In the genomic region with DNA sequence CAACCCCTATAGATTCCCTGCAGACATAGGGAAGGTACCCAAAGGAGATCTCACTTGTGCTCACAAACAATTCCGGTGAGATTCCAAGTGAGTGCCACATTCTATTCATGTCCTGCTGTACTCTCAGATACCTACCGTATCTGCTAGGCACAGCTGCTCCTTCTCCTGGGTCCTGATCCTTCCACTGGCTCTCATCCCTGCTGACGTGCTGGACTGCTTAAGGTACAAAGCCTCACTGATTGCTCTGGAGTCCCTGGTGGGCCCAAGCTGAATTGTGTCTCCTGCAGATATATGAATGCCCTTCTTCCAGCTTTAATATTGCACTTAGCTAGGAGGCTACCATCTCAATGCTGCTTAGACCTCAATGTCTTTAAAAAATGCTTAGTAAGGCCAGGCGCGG, we compare ENCODE assay signal across 18 cellular contexts. TPM values are rescaled to one million over a fixed set of nuclear protein-coding genes. Genes with fewer than 3 reads are reported as not detected.
DNase-seq lines count a peak whose midpoint lies in the region; ATAC-seq and TF ChIP-seq lines count a peak whose summit lies in the region.
"Had no signal": no experiment of that assay in that cellular context is flagged by ENCODE, and none has a peak within 500 bp of the region (broad histone marks: within the 10 kb centered on the region; RNA-seq: fewer than 3 reads in every experiment).

No MANE protein-coding gene starts in this region.

- H3K9ac ChIP-seq in H9 (ENCODE audit: extremely low read depth, insufficient read length, low read length), result no peak overlapping the region

- no peak overlapping the region for H2BK5ac ChIP-seq in H9 (ENCODE audit: insufficient read length, low read length)

- H4K5ac ChIP-seq in H9 (ENCODE audit: insufficient read length, low read depth, low read length), result no peak overlapping the region

- intact Hi-C loops in tibial artery (cut with DNase I; ENCODE audit: low total_unique reads) (no loop called here), thyroid gland (cut with DNase I) (no loop called here)

- peaks cover 0 to 23% (median 0%) of the 10 kb centered on the region in 4 donors for H3K4me1 ChIP-seq in tibial artery
- H3K4me1 ChIP-seq in thyroid gland, result peaks cover 0 to 3% of the 10 kb centered on the region in 2 donors
- no peaks in the 10 kb centered on the region for H3K4me1 ChIP-seq in H9 (ENCODE audit: insufficient read depth, low read length)

- no peak overlapping the region for H2AFZ ChIP-seq in H9 (ENCODE audit: low read length)

- H3K4ac ChIP-seq in H9 (ENCODE audit: low read depth, low read length), result no peak overlapping the region

- no peak overlapping the region for H3K27ac ChIP-seq in tibial artery
- H3K27ac ChIP-seq in thyroid gland, result no peak overlapping the region
- H3K27ac ChIP-seq in H9 (ENCODE audit: insufficient read length, low read depth, low read length), result no peak overlapping the region
- H3K27ac ChIP-seq: RWPE1 had no signal

- H3K4me3 Mint-ChIP-seq in HFFc6 (peak overlapping the region; percentile 46), neural crest cell (peak overlapping the region; percentile 22), H9 (no peak overlapping the region)
- H3K4me3 Mint-ChIP-seq: CD14-positive monocyte had no signal

- peak overlapping the region; percentile 71 to 77 for H3K4me3 ChIP-seq in tibial artery
- no peak overlapping the region for H3K4me3 ChIP-seq in thyroid gland (replicated peaks in 1 of 3)
- H3K4me3 ChIP-seq: HAP-1 had no signal

- H3K27ac Mint-ChIP-seq in HFFc6, result no peak overlapping the region
- no peak overlapping the region for H3K27ac Mint-ChIP-seq in neural crest cell (ENCODE audit: unreplicated experiment)
- H3K27ac Mint-ChIP-seq in H9, result no peak overlapping the region
- H3K27ac Mint-ChIP-seq: CD14-positive monocyte had no signal

- H3K56ac ChIP-seq in H9 (ENCODE audit: insufficient read length, low read depth, low read length), result no peak overlapping the region

- peaks cover 4% of the 10 kb centered on the region for H3K23me2 ChIP-seq in H9 (ENCODE audit: insufficient read length, low read depth, low read length, poor library complexity, severe bottlenecking)

- no peak overlapping the region for H2AK5ac ChIP-seq in H9 (ENCODE audit: insufficient read length, low read length)

- H4K91ac ChIP-seq in H9 (ENCODE audit: insufficient read length, low read depth, low read length), result no peak overlapping the region

- H3K79me1 ChIP-seq in H9 (ENCODE audit: insufficient read depth, low read depth, low read length, poor library complexity, severe bottlenecking), result no peaks in the 10 kb centered on the region

- no peak for TF ChIP-seq POLR2A in thyroid gland (IDR thresholded peaks at IDR 0.05)

- WGBS in thyroid gland, 2 donors, result 97 to 100% methylated on average over 1 to 5 of the region's 5 CpGs
- no CpG with 5 or more reads among the region's 5 CpGs for WGBS in H9 (ENCODE audit: extremely low coverage, insufficient read length, low lambda C conversion rate)

- H3K27me3 ChIP-seq in tibial artery, result no peaks in the 10 kb centered on the region
- H3K27me3 ChIP-seq in thyroid gland, result no peaks in the 10 kb centered on the region
- no peaks in the 10 kb centered on the region for H3K27me3 ChIP-seq in H9 (ENCODE audit: insufficient read depth, low read length)

- H3T11ph ChIP-seq in H9 (ENCODE audit: low read length), result no peak overlapping the region

- no peak overlapping the region for H3K18ac ChIP-seq in H9 (ENCODE audit: insufficient read length, low read depth, low read length)

- no peak overlapping the region for H4K8ac ChIP-seq in H9 (replicated peaks; ENCODE audit: insufficient read length, low read depth, low read length)

- no peak overlapping the region for H3K23ac ChIP-seq in H9 (ENCODE audit: insufficient read length, low read depth, low read length)

- H3K36me3 Mint-ChIP-seq in HFFc6 (ENCODE audit: low read depth) (peaks cover 5% of the 10 kb centered on the region; the same call in 1 of the 2 replicates), neural crest cell (ENCODE audit: low read depth) (peaks cover 3% of the 10 kb centered on the region), H9 (ENCODE audit: insufficient read depth in 1 of 3, low read depth in 3 of 3) (no peaks in the 10 kb centered on the region)
- H3K36me3 Mint-ChIP-seq: CD14-positive monocyte had no signal

- no peaks in the 10 kb centered on the region for H3K36me3 ChIP-seq in tibial artery
- no peaks in the 10 kb centered on the region for H3K36me3 ChIP-seq in thyroid gland
- H3K36me3 ChIP-seq: HAP-1 had no signal

- H3K9me3 ChIP-seq in tibial artery, result no peaks in the 10 kb centered on the region
- H3K9me3 ChIP-seq in thyroid gland, result no peaks in the 10 kb centered on the region
- H3K9me3 ChIP-seq in H9 (ENCODE audit: control insufficient read depth, low read depth, low read length), result no peaks in the 10 kb centered on the region
- H3K9me3 ChIP-seq: HAP-1 had no signal

- no peak overlapping the region for H3K14ac ChIP-seq in H9 (ENCODE audit: insufficient read depth, low read length)

- no peak overlapping the region for H2BK20ac ChIP-seq in H9 (ENCODE audit: low read depth, low read length, poor library complexity, severe bottlenecking)

- no peak overlapping the region for H2BK12ac ChIP-seq in H9 (ENCODE audit: insufficient read length, low read depth, low read length)

- DNase-seq in HFFc6, result no peak
- DNase-seq in cerebellar cortex (ENCODE audit: low spot score), result peak; percentile 5
- DNase-seq in neural crest cell (ENCODE audit: low read depth, low spot score), result no peak
- no peak for DNase-seq in tibial artery
- no peak for DNase-seq in thyroid gland
- DNase-seq in NCI-H1930 (lab: John Stamatoyannopoulos, UW), result no peak
- DNase-seq in H9, result no peak
- DNase-seq: DMS79 treated with DMSO at 0.1 percent for 48 hours, Kasumi-1, NCI-H1105, NCI-H1694, OCI-M1, SIG-M5 had no signal

- TF ChIP-seq CTCF in HFFc6 (IDR thresholded peaks at IDR 0.05) (no peak), neural crest cell (conservative IDR thresholded peaks at IDR 0.05) (no peak), tibial artery (IDR thresholded peaks at IDR 0.05) (no peak), thyroid gland (IDR thresholded peaks at IDR 0.05) (no peak), H9 (conservative IDR thresholded peaks at IDR 0.05) (no peak)

- H3K27me3 Mint-ChIP-seq in HFFc6 (ENCODE audit: insufficient read depth) (no peaks in the 10 kb centered on the region), neural crest cell (ENCODE audit: low read depth) (no peaks in the 10 kb centered on the region), H9 (ENCODE audit: low read depth) (no peaks in the 10 kb centered on the region)

- H3K9me3 Mint-ChIP-seq in HFFc6 (no peaks in the 10 kb centered on the region), neural crest cell (no peaks in the 10 kb centered on the region), H9 (peaks cover 0 to 24% of the 10 kb centered on the region in 2 experiments; a peak in 2 of 5 replicates)

- H3K79me2 ChIP-seq in H9 (ENCODE audit: insufficient read depth, low read length), result no peaks in the 10 kb centered on the region

- ATAC-seq in GM19463 (IDR thresholded peaks at IDR 0.05; ENCODE audit: unreplicated experiment), result no peak
- ATAC-seq: SK-N-SH treated with all-trans-retinoic acid at 6 μM for 48 hours had no signal

- no peak overlapping the region for H2BK120ac ChIP-seq in H9 (ENCODE audit: low read depth, low read length, poor library complexity, severe bottlenecking)

- H3K4me2 ChIP-seq in H9 (ENCODE audit: insufficient read depth, insufficient read length, low read length), result no peak overlapping the region

- H2BK15ac ChIP-seq in H9 (ENCODE audit: low read depth, low read length), result no peak overlapping the region

- H4K20me1 ChIP-seq in H9 (ENCODE audit: control insufficient read depth, insufficient read depth, insufficient read length), result no peaks in the 10 kb centered on the region

- peaks cover 34% of the 10 kb centered on the region for H3K4me1 Mint-ChIP-seq in HFFc6 (ENCODE audit: low read depth)
- H3K4me1 Mint-ChIP-seq in neural crest cell, result peaks cover 11% of the 10 kb centered on the region
- peaks cover 6 to 8% of the 10 kb centered on the region in 2 experiments; a peak in 3 of 4 replicates for H3K4me1 Mint-ChIP-seq in H9

RNA-seq across cellular contexts. Expression of gene TCEAL1, which starts 2.4 kb away (rescaled TPM):
- 10 to 100 TPM; 33.4 to 36.8 (median 35.9) TPM for total RNA-seq in HFFc6 (2021; fragmentation: NEBNext Ultra II Directional; extraction: Animal tissue kit (Norgen Biotek cat#: 25700))
- total RNA-seq in neural crest cell (12.2 and 13.0 TPM in 2 replicates), thyroid gland (10 to 100 TPM; 58.2 to 79.0 (median 65.5) TPM), H9 (2021) (3.0 and 4.1 TPM in 2 replicates)

RNA-seq across cellular contexts. Expression of gene TCEAL3, which starts 23.4 kb away (rescaled TPM):
- 10 to 100 TPM; 54.3 to 75.5 (median 62.7) TPM for total RNA-seq in HFFc6 (2021; fragmentation: NEBNext Ultra II Directional; extraction: Animal tissue kit (Norgen Biotek cat#: 25700))
- total RNA-seq in neural crest cell (10.0 and 11.1 TPM in 2 replicates), thyroid gland (10 to 100 TPM; 38.1 to 61.1 (median 43.7) TPM), H9 (2021) (10.3 and 11.1 TPM in 2 replicates)

RNA-seq across cellular contexts. Expression of gene TCEAL4, which starts 45.8 kb away (rescaled TPM):
- 100 to 1,000 TPM in 5 of 6 experiments, 10 to 100 TPM in 1; 92.4 to 119 (median 118) TPM for total RNA-seq in HFFc6 (2021; fragmentation: NEBNext Ultra II Directional; extraction: Animal tissue kit (Norgen Biotek cat#: 25700))
- 46.5 and 51.7 TPM in 2 replicates for total RNA-seq in neural crest cell
- 10 to 100 TPM; 72.0 to 91.8 (median 79.8) TPM for total RNA-seq in thyroid gland
- total RNA-seq in H9 (2021), result 49.9 and 53.0 TPM in 2 replicates

RNA-seq across cellular contexts. Expression of gene MORF4L2, which starts 55.4 kb away (rescaled TPM):
- 100 to 1,000 TPM; 529 to 650 (median 569) TPM for total RNA-seq in HFFc6 (2021; fragmentation: NEBNext Ultra II Directional; extraction: Animal tissue kit (Norgen Biotek cat#: 25700))
- total RNA-seq in neural crest cell (412 TPM in 2 replicates), thyroid gland (100 to 1,000 TPM; 273 to 382 (median 361) TPM), H9 (2021) (367 and 378 TPM in 2 replicates)

Comparison
In these comparisons a context has a peak if more than half of its experiments do, and no peak if none do; other contexts are left out.
1. H3K4me3 Mint-ChIP-seq: peak in HFFc6 (single experiment) and neural crest cell (single experiment); none in H9 (0 of 2).
2. H3K4me3 ChIP-seq: peak in tibial artery (2 of 2); none in thyroid gland (0 of 3).